Comparison of ENCODE assay signal across 17 cellular contexts in genomic region chr13:33195693-33196464, GRCh38.
DNase-seq lines count a peak whose midpoint lies in the region; ATAC-seq, FAIRE-seq and TF ChIP-seq lines count a peak whose summit lies in the region.
"Had no signal": no experiment of that assay in that cellular context is flagged by ENCODE, and none has a peak within 500 bp of the region (broad histone marks: within the 10 kb centered on the region; RNA-seq: fewer than 3 reads in every experiment).

No MANE protein-coding gene starts in this region.

- no peaks in the 10 kb centered on the region for H3K27me3 Mint-ChIP-seq in natural killer cell (ENCODE audit: low read depth in 2 of 2)

- no peak overlapping the region for H3K27ac ChIP-seq in BLaER1 treated with 17β-estradiol and CSF1 and Interleukin-3, amounts not matched to agents 10 nM and 100 nM
- H3K27ac ChIP-seq in SJSA1 (peak overlapping the region; percentile 95), fibroblast of lung (ENCODE audit: insufficient read depth, low read length) (peak overlapping the region; percentile 81), skeletal muscle tissue (ENCODE audit: low read depth, low read length) (peak overlapping the region; percentile 15), kidney (ENCODE audit: low read depth in 2 of 2, low read length in 2 of 2) (no peak overlapping the region)

- peaks cover 0 to 7% (median 0%) of the 10 kb centered on the region in 11 experiments; a peak in 1 of 22 replicates for H3K9me3 ChIP-seq in BLaER1 treated with 17β-estradiol and CSF1 and Interleukin-3, amounts not matched to agents 10 nM and 100 nM (replicated peaks in 1 of 11)
- H3K9me3 ChIP-seq in SJSA1 (replicated peaks) (no peaks in the 10 kb centered on the region), fibroblast of lung (ENCODE audit: control insufficient read depth, insufficient read depth, low read depth, low read length) (no peaks in the 10 kb centered on the region), skeletal muscle tissue (ENCODE audit: control insufficient read depth in 3 of 3, low read length in 3 of 3) (no peaks in the 10 kb centered on the region), kidney (ENCODE audit: control insufficient read depth in 1 of 2, low read length in 2 of 2) (no peaks in the 10 kb centered on the region)

- H3K4me3 Mint-ChIP-seq in natural killer cell = no peak overlapping the region
- H3K4me3 Mint-ChIP-seq: CD14-positive monocyte had no signal

- peak overlapping the region in 8 of 11 experiments; percentile 5 to 51 (median 26); a peak in 10 of 22 replicates for H3K4me2 ChIP-seq in BLaER1 treated with 17β-estradiol and CSF1 and Interleukin-3, amounts not matched to agents 10 nM and 100 nM
- H3K4me2 ChIP-seq in fibroblast of lung (ENCODE audit: extremely low read depth, insufficient read depth, low read length) = no peak overlapping the region

- no peaks in the 10 kb centered on the region for H3K9me3 Mint-ChIP-seq in natural killer cell
- H3K9me3 Mint-ChIP-seq: activated T-helper 2 cell treated with anti-CD3 and anti-CD28 coated beads, Interferon-gamma antibody, Interleukin-2, Interleukin-4, amounts not matched to agents 10 μg/mL and 5 μg/mL and 100 μg/mL, durations not matched to agents 14 hours and 24 hours and 36 hours had no signal

- ATAC-seq in GM21723 (IDR thresholded peaks at IDR 0.05; ENCODE audit: unreplicated experiment) (no peak), natural killer cell (no peak)
- ATAC-seq: K562, left lobe of liver had no signal

- no peak for TF ChIP-seq CTCF in fibroblast of lung (conservative IDR thresholded peaks at IDR 0.05 in 1 of 2, IDR thresholded peaks at IDR 0.05 in 1 of 2; ENCODE audit: low read depth in 1 of 2, low read length in 2 of 2)
- no peak for TF ChIP-seq CTCF in natural killer cell (IDR thresholded peaks at IDR 0.05)
- TF ChIP-seq CTCF in kidney (IDR thresholded peaks at IDR 0.05; ENCODE audit: borderline replicate concordance, extremely low read depth, insufficient read depth) = no peak

- intact Hi-C loops in natural killer cell (cut with micrococcal nuclease) (no loop called here), kidney (cut with DNase I) (no loop called here)

- no peak for DNase-seq in SJSA1 (ENCODE audit: low read depth in 1 of 2, low spot score in 2 of 2)
- DNase-seq in fibroblast of lung (ENCODE audit: low read depth in 2 of 2) = no peak
- no peak for DNase-seq in natural killer cell
- DNase-seq in kidney = no peak
- DNase-seq in NCI-H1048 (lab: John Stamatoyannopoulos, UW) = no peak
- DNase-seq: activated CD4-positive, alpha-beta T cell treated with anti-CD3 and anti-CD28 coated beads, Interleukin-2, amount 50 U/mL, for 4 hours; hippocampal formation; NCI-H1436 treated with DMSO at 0.1 percent for 48 hours; NCI-H446 treated with DMSO at 0.1 percent for 48 hours; T-helper 9 cell had no signal

- H3K9ac ChIP-seq in BLaER1 treated with 17β-estradiol and CSF1 and Interleukin-3, amounts not matched to agents 10 nM and 100 nM = no peak overlapping the region
- H3K9ac ChIP-seq in fibroblast of lung (ENCODE audit: insufficient read depth, low read length) (peak overlapping the region; percentile 37), skeletal muscle tissue (ENCODE audit: low read depth in 1 of 3, low read length in 3 of 3) (no peak overlapping the region), kidney (ENCODE audit: low read length in 2 of 2) (no peak overlapping the region)

- H2AFZ ChIP-seq in fibroblast of lung (ENCODE audit: low read length) = no peak overlapping the region

- H4K20me1 ChIP-seq in BLaER1 treated with 17β-estradiol and CSF1 and Interleukin-3, amounts not matched to agents 10 nM and 100 nM = peaks cover 0 to 4% (median 0%) of the 10 kb centered on the region in 11 experiments; a peak in 2 of 22 replicates
- no peaks in the 10 kb centered on the region for H4K20me1 ChIP-seq in fibroblast of lung (ENCODE audit: control insufficient read depth, extremely low read depth, insufficient read depth, low read length)

- H3K27me3 ChIP-seq in BLaER1 treated with 17β-estradiol and CSF1 and Interleukin-3, amounts not matched to agents 10 nM and 100 nM = no peaks in the 10 kb centered on the region
- H3K27me3 ChIP-seq in SJSA1 (replicated peaks) (no peaks in the 10 kb centered on the region), fibroblast of lung (ENCODE audit: control insufficient read depth, insufficient read depth, low read length) (no peaks in the 10 kb centered on the region), skeletal muscle tissue (ENCODE audit: control insufficient read depth in 3 of 3, insufficient read depth in 3 of 3, low read length in 3 of 3) (no peaks in the 10 kb centered on the region)

- no peak for FAIRE-seq in kidney (lab: Jason Lieb, UNC)
- FAIRE-seq: K562 had no signal

- peaks cover 79% of the 10 kb centered on the region for H3K79me2 ChIP-seq in fibroblast of lung (ENCODE audit: control insufficient read depth, insufficient read depth, low read length)

- H3K4me1 ChIP-seq in BLaER1 treated with 17β-estradiol and CSF1 and Interleukin-3, amounts not matched to agents 10 nM and 100 nM = peaks cover 0 to 27% (median 10%) of the 10 kb centered on the region in 10 experiments; a peak in 13 of 20 replicates
- H3K4me1 ChIP-seq in SJSA1 (replicated peaks) = peaks cover 47% of the 10 kb centered on the region
- H3K4me1 ChIP-seq in fibroblast of lung (ENCODE audit: control insufficient read depth, extremely low read depth, insufficient read depth, low read length) = peaks cover 28% of the 10 kb centered on the region
- H3K4me1 ChIP-seq in skeletal muscle tissue (ENCODE audit: control insufficient read depth in 3 of 3, insufficient read depth in 3 of 3, low read length in 3 of 3) = peaks cover 16 to 28% (median 18%) of the 10 kb centered on the region in 3 donors
- peaks cover 22 to 27% of the 10 kb centered on the region in 2 donors for H3K4me1 ChIP-seq in kidney (ENCODE audit: control insufficient read depth in 1 of 2, insufficient read depth in 1 of 2, low read depth in 1 of 2, low read length in 2 of 2)

- H3K27ac Mint-ChIP-seq in natural killer cell = no peak overlapping the region
- H3K27ac Mint-ChIP-seq: activated T-helper 2 cell treated with anti-CD3 and anti-CD28 coated beads, Interferon-gamma antibody, Interleukin-2, Interleukin-4, amounts not matched to agents 10 μg/mL and 5 μg/mL and 100 μg/mL, durations not matched to agents 14 hours and 24 hours and 36 hours; CD14-positive monocyte had no signal

- H3K4me1 Mint-ChIP-seq in natural killer cell = no peaks in the 10 kb centered on the region
- H3K4me1 Mint-ChIP-seq: CD14-positive monocyte had no signal

- H3K36me3 Mint-ChIP-seq in natural killer cell = no peaks in the 10 kb centered on the region
- H3K36me3 Mint-ChIP-seq: CD14-positive monocyte had no signal

- H3K4me3 ChIP-seq in BLaER1 treated with 17β-estradiol and CSF1 and Interleukin-3, amounts not matched to agents 10 nM and 100 nM = no peak overlapping the region
- H3K4me3 ChIP-seq in SJSA1 (no peak overlapping the region), fibroblast of lung (replicated peaks in 1 of 4; ENCODE audit: control extremely low read depth in 1 of 4, insufficient read depth in 1 of 4, low read depth in 3 of 4, low read length in 4 of 4) (peak overlapping the region in 1 of 4 experiments; percentile 35), skeletal muscle tissue (ENCODE audit: low read length in 3 of 3) (peak overlapping the region in 1 of 3 donors; percentile 10), kidney (ENCODE audit: low read length in 2 of 2) (no peak overlapping the region)
- H3K4me3 ChIP-seq: K562 had no signal

- H3K36me3 ChIP-seq in BLaER1 treated with 17β-estradiol and CSF1 and Interleukin-3, amounts not matched to agents 10 nM and 100 nM = no peaks in the 10 kb centered on the region
- no peaks in the 10 kb centered on the region for H3K36me3 ChIP-seq in SJSA1
- H3K36me3 ChIP-seq in fibroblast of lung (ENCODE audit: control insufficient read depth, insufficient read depth, low read length) = peaks cover 5% of the 10 kb centered on the region
- H3K36me3 ChIP-seq in skeletal muscle tissue (ENCODE audit: control insufficient read depth in 3 of 3, insufficient read depth in 3 of 3, low read length in 3 of 3) = no peaks in the 10 kb centered on the region
- no peaks in the 10 kb centered on the region for H3K36me3 ChIP-seq in kidney (ENCODE audit: control insufficient read depth in 1 of 2, insufficient read depth in 2 of 2, low read length in 2 of 2)

Comparison
In these comparisons a context has a peak if more than half of its experiments do, and no peak if none do; other contexts are left out.
1. H3K27ac ChIP-seq: peak in SJSA1 (single experiment), fibroblast of lung (single experiment) and skeletal muscle tissue (single experiment); none in BLaER1 treated with 17β-estradiol and CSF1 and Interleukin-3, amounts not matched to agents 10 nM and 100 nM (0 of 11) and kidney (0 of 2).